ENCODE assay signal across 1 cellular context in genomic region chr1:201054030-201054635, GRCh38.
TF ChIP-seq lines count a peak whose summit lies in the region.

No MANE protein-coding gene starts in this region.

TF ChIP-seq in IMR-90, 13 proteins besides CTCF, POLR2A, EP300 and RAD21 (continued from another document):
- TF ChIP-seq ELK1 (IDR thresholded peaks at IDR 0.05; ENCODE audit: borderline replicate concordance, low read depth, low read length) (no peak), MXI1 (IDR thresholded peaks at IDR 0.05; ENCODE audit: borderline replicate concordance, low read depth, low read length) (no peak), FOS (IDR thresholded peaks at IDR 0.05; ENCODE audit: low read depth, low read length) (no peak), MAFK (IDR thresholded peaks at IDR 0.05; ENCODE audit: low read depth, low read length) (no peak), SMC3 (IDR thresholded peaks at IDR 0.05; ENCODE audit: low read depth, low read length) (no peak), RCOR1 (IDR thresholded peaks at IDR 0.05; ENCODE audit: insufficient replicate concordance, low read length) (no peak), MAZ (IDR thresholded peaks at IDR 0.05; ENCODE audit: borderline replicate concordance, low read depth, low read length) (no peak)
